ENCODE assay signal across 1 cellular context in genomic region chr1:225817611-225818061, GRCh38.
TF ChIP-seq lines count a peak whose summit lies in the region.

No MANE protein-coding gene starts in this region.

TF ChIP-seq in HepG2, 621 proteins besides CTCF, POLR2A, EP300 and RAD21 (continues in another document):
- TF ChIP-seq THAP9 (CRISPR knock-in tag; IDR thresholded peaks at IDR 0.05; ENCODE audit: borderline replicate concordance) (no peak), FOSL2 (CRISPR knock-in tag; IDR thresholded peaks at IDR 0.05) (peak; percentile 83), MAFF (IDR thresholded peaks at IDR 0.05; ENCODE audit: low read depth, low read length) (peak; percentile 70), KLF16 (CRISPR knock-in tag; IDR thresholded peaks at IDR 0.05) (no peak), MTA1 (CRISPR knock-in tag; IDR thresholded peaks at IDR 0.05; ENCODE audit: borderline replicate concordance) (no peak), SSRP1 (CRISPR knock-in tag; IDR thresholded peaks at IDR 0.05) (no peak), TFDP2 (CRISPR knock-in tag; IDR thresholded peaks at IDR 0.05) (no peak), IRF1 (CRISPR knock-in tag; IDR thresholded peaks at IDR 0.05; ENCODE audit: low read depth) (no peak), SMYD3 (CRISPR knock-in tag; IDR thresholded peaks at IDR 0.05) (no peak), ZC3H4 (CRISPR knock-in tag; IDR thresholded peaks at IDR 0.05; ENCODE audit: borderline replicate concordance) (0 out of 2 replicates have a peak, but pooled peaks have one; percentile 50), ZBTB3 (CRISPR knock-in tag; IDR thresholded peaks at IDR 0.05; ENCODE audit: borderline replicate concordance, low read depth) (no peak), E2F5 (CRISPR knock-in tag; conservative IDR thresholded peaks at IDR 0.05) (no peak), ADNP (CRISPR knock-in tag; IDR thresholded peaks at IDR 0.05) (no peak), HCFC1 (IDR thresholded peaks at IDR 0.05; ENCODE audit: low read depth, low read length) (no peak), ZBTB33 (CRISPR knock-in tag; IDR thresholded peaks at IDR 0.05) (peak; percentile 58; the same call in 1 of the 2 replicates), ZSCAN9 (CRISPR knock-in tag; IDR thresholded peaks at IDR 0.05; ENCODE audit: borderline replicate concordance) (0 out of 2 replicates have a peak, but pooled peaks have one; percentile 23), ZMAT5 (CRISPR knock-in tag; IDR thresholded peaks at IDR 0.05; ENCODE audit: borderline replicate concordance, low read depth) (no peak), TBX3 (IDR thresholded peaks at IDR 0.05; ENCODE audit: borderline replicate concordance) (no peak), TFE3 (CRISPR knock-in tag; IDR thresholded peaks at IDR 0.05) (no peak), ZNF530 (CRISPR knock-in tag; IDR thresholded peaks at IDR 0.05; ENCODE audit: low read depth) (no peak), NFE2L2 (IDR thresholded peaks at IDR 0.05; ENCODE audit: low read length) (peak; percentile 98), ZMAT3 (CRISPR knock-in tag; conservative IDR thresholded peaks at IDR 0.05) (no peak), ZNF430 (CRISPR knock-in tag; IDR thresholded peaks at IDR 0.05) (no peak), RBM22 (optimal IDR thresholded peaks at IDR 0.05; ENCODE audit: low read length) (no peak), ZNF672 (CRISPR knock-in tag; IDR thresholded peaks at IDR 0.05) (no peak), ARHGAP35 (CRISPR knock-in tag; IDR thresholded peaks at IDR 0.05; ENCODE audit: borderline replicate concordance) (no peak), MXD3 (CRISPR knock-in tag; IDR thresholded peaks at IDR 0.05) (no peak), ZSCAN31 (CRISPR knock-in tag; IDR thresholded peaks at IDR 0.05; ENCODE audit: low read depth) (no peak), PRPF4 (IDR thresholded peaks at IDR 0.05; ENCODE audit: low read depth, low read length, poor library complexity, severe bottlenecking) (no peak), ZFP1 (CRISPR knock-in tag; IDR thresholded peaks at IDR 0.05) (no peak), ZBTB38 (CRISPR knock-in tag; IDR thresholded peaks at IDR 0.05) (no peak), UBTF (CRISPR knock-in tag; IDR thresholded peaks at IDR 0.05) (no peak), HMG20A (CRISPR knock-in tag; IDR thresholded peaks at IDR 0.05; ENCODE audit: borderline replicate concordance) (no peak), LRRFIP1 (CRISPR knock-in tag; conservative IDR thresholded peaks at IDR 0.05) (no peak), TOE1 (CRISPR knock-in tag; IDR thresholded peaks at IDR 0.05) (no peak), MIER2 (CRISPR knock-in tag; IDR thresholded peaks at IDR 0.05) (no peak), ZMYM2 (CRISPR knock-in tag; IDR thresholded peaks at IDR 0.05) (no peak), SCMH1 (CRISPR knock-in tag; IDR thresholded peaks at IDR 0.05; ENCODE audit: borderline replicate concordance) (no peak), MLLT10 (CRISPR knock-in tag; IDR thresholded peaks at IDR 0.05) (no peak), DPF2 (CRISPR knock-in tag; IDR thresholded peaks at IDR 0.05; ENCODE audit: borderline replicate concordance, low read depth) (no peak), MTERF4 (CRISPR knock-in tag; IDR thresholded peaks at IDR 0.05) (no peak), NCOA1 (CRISPR knock-in tag; IDR thresholded peaks at IDR 0.05) (no peak), GZF1 (CRISPR knock-in tag; IDR thresholded peaks at IDR 0.05) (no peak), ATF6 (CRISPR knock-in tag; conservative IDR thresholded peaks at IDR 0.05) (no peak), ZNF816 (CRISPR knock-in tag; IDR thresholded peaks at IDR 0.05; ENCODE audit: borderline replicate concordance) (no peak), ZNF570 (CRISPR knock-in tag; IDR thresholded peaks at IDR 0.05; ENCODE audit: borderline replicate concordance) (no peak), RBFOX2 (IDR thresholded peaks at IDR 0.05; ENCODE audit: low read depth, low read length) (no peak), ZNF713 (CRISPR knock-in tag; IDR thresholded peaks at IDR 0.05) (no peak), MAFK (conservative IDR thresholded peaks at IDR 0.05 in 1 of 2, IDR thresholded peaks at IDR 0.05 in 1 of 2; ENCODE audit: low read length in 2 of 2) (peak; percentile 67 to 85)
